Comparison of ENCODE assay signal across 8 cellular contexts in genomic region chr1:2547210-2548067, GRCh38. TPM values are rescaled to one million over a fixed set of nuclear protein-coding genes. Genes with fewer than 3 reads are reported as not detected.
DNase-seq lines count a peak whose midpoint lies in the region; ATAC-seq and TF ChIP-seq lines count a peak whose summit lies in the region.

No MANE protein-coding gene starts in this region.

- no peaks in the 10 kb centered on the region for H3K27me3 ChIP-seq in A673 (replicated peaks; ENCODE audit: insufficient read depth, low read depth, low read length, poor library complexity)

- POLR2A ChIA-PET in A673 (lab: Charles Lee; ENCODE audit: low non-redundant PET) = no interaction called here

- TF ChIP-seq CTCF in A673 (conservative IDR thresholded peaks at IDR 0.05; ENCODE audit: low read depth, low read length) (no peak), nephron progenitor cell (IDR thresholded peaks at IDR 0.05) (no peak)

- no peak overlapping the region for H3K9ac ChIP-seq in SK-N-MC (ENCODE audit: insufficient read length)

- peak; percentile 2 for ATAC-seq in GM21381 (IDR thresholded peaks at IDR 0.05; ENCODE audit: unreplicated experiment)

- H3K36me3 ChIP-seq in A673 (ENCODE audit: insufficient read depth, low read length, poor library complexity, severe bottlenecking) (no peaks in the 10 kb centered on the region), SK-N-MC (ENCODE audit: insufficient read depth, low read length) (no peaks in the 10 kb centered on the region)

- H3K4me3 ChIP-seq in A673 (ENCODE audit: low read depth, low read length, poor library complexity, severe bottlenecking) (peak overlapping the region; percentile 49), SK-N-MC (peak overlapping the region; percentile 71)

- intact Hi-C loops in A673 (cut with micrococcal nuclease; ENCODE audit: unreplicated experiment) = loop anchor here (1.0 to 5.0 kb wide), 2 partner anchors 133 to 350 kb away; no protein-coding TSS in a partner anchor
- intact Hi-C loops in head of caudate nucleus (cut with DNase I) = loop anchor here (1.0 kb wide), 1 partner anchor 133 kb away; no protein-coding TSS in a partner anchor

- H3K4me3 Mint-ChIP-seq in nephron progenitor cell = peak overlapping the region; percentile 71

- BruUV-seq in A673 (replicated peaks; lab: Mats Ljungman, UMichigan) = no TSS peak

- H3K27ac ChIP-seq in A673 (ENCODE audit: low read depth, low read length, poor library complexity, severe bottlenecking) (peak overlapping the region; percentile 76), SK-N-MC (peak overlapping the region; percentile 54), cingulate gyrus (ENCODE audit: low read depth, low read length) (peak overlapping the region; percentile 99)

- H3K9me3 Mint-ChIP-seq in nephron progenitor cell = no peaks in the 10 kb centered on the region

- no peak overlapping the region for H3K27ac Mint-ChIP-seq in nephron progenitor cell

- peaks cover 24% of the 10 kb centered on the region for H3K4me1 ChIP-seq in A673 (ENCODE audit: insufficient read depth, low read length, poor library complexity, severe bottlenecking)

- DNase-seq in A673 (ENCODE audit: low spot score) (peak; percentile 36), SK-N-MC (ENCODE audit: low read depth, low spot score) (no peak), nephron progenitor cell (no peak), superior temporal gyrus (ENCODE audit: extremely low spot score) (no peak), head of caudate nucleus (no peak), epidermal melanocyte (ENCODE audit: insufficient read length, low spot score) (no peak)

- H3K9me3 ChIP-seq in A673 (ENCODE audit: low read depth, low read length, poor library complexity, severe bottlenecking) (no peaks in the 10 kb centered on the region), SK-N-MC (ENCODE audit: low read depth, low read length) (no peaks in the 10 kb centered on the region)

- no peaks in the 10 kb centered on the region for H3K36me3 Mint-ChIP-seq in nephron progenitor cell (ENCODE audit: low read depth)

- CTCF ChIA-PET in A673 (lab: Charles Lee) = interaction anchor here (1.0 kb wide), 1 partner anchor 133 kb away, joined by 8 read pairs; no protein-coding TSS in a partner anchor

- H3K4me1 Mint-ChIP-seq in nephron progenitor cell = peaks cover 44% of the 10 kb centered on the region

- H3K27me3 Mint-ChIP-seq in nephron progenitor cell (ENCODE audit: low read depth, poor library complexity) = no peaks in the 10 kb centered on the region

RNA-seq across cellular contexts. Expression of gene TNFRSF14, which starts 8.7 kb away (rescaled TPM):
- total RNA-seq in A673 (2021) = 4.6 and 7.6 TPM in 2 replicates

RNA-seq across cellular contexts. Expression of gene HES5, which starts 17.4 kb away (rescaled TPM):
- total RNA-seq in A673 (2021) = not detected in 2 replicates

RNA-seq across cellular contexts. Expression of gene PANK4, which starts 21.0 kb away (rescaled TPM):
- total RNA-seq in A673 (2021) = 45.6 and 53.6 TPM in 2 replicates

RNA-seq across cellular contexts. Expression of gene PRXL2B, which starts 39.1 kb away (rescaled TPM):
- total RNA-seq in A673 (2021) = 34.8 and 41.0 TPM in 2 replicates
